ENCODE assay signal across 17 cellular contexts in genomic region chr2:98489971-98490962, GRCh38. TPM values are rescaled to one million over a fixed set of nuclear protein-coding genes. Genes with fewer than 3 reads are reported as not detected.
A peak's percentile ranks its signal among the peaks of the same experiment; 100 is the strongest.
DNase-seq lines count a peak whose midpoint lies in the region; ATAC-seq and TF ChIP-seq lines count a peak whose summit lies in the region.
"Had no signal": no experiment of that assay in that cellular context is flagged by ENCODE, and none has a peak within 500 bp of the region (broad histone marks: within the 10 kb centered on the region; RNA-seq: fewer than 3 reads in every experiment).

No MANE protein-coding gene starts in this region.

- H3K4me1 Mint-ChIP-seq in activated naive CD4-positive, alpha-beta T cell treated with anti-CD3 and anti-CD28 coated beads, Interleukin-2, amount 50 U/mL, for 24 hours, result peaks cover 78% of the 10 kb centered on the region
- peaks cover 51% of the 10 kb centered on the region for H3K4me1 Mint-ChIP-seq in T-helper 17 cell

- H3K4me3 Mint-ChIP-seq in activated naive CD4-positive, alpha-beta T cell treated with anti-CD3 and anti-CD28 coated beads, Interleukin-2, amount 50 U/mL, for 24 hours, result no peak overlapping the region
- no peak overlapping the region for H3K4me3 Mint-ChIP-seq in T-helper 17 cell

- peaks cover 0 to 10% of the 10 kb centered on the region in 2 donors for H3K4me1 ChIP-seq in uterus

- peaks cover 14% of the 10 kb centered on the region for H3K36me3 Mint-ChIP-seq in activated naive CD4-positive, alpha-beta T cell treated with anti-CD3 and anti-CD28 coated beads, Interleukin-2, amount 50 U/mL, for 24 hours
- H3K36me3 Mint-ChIP-seq in T-helper 17 cell (ENCODE audit: low read depth), result peaks cover 3% of the 10 kb centered on the region

- no peak for DNase-seq in activated naive CD4-positive, alpha-beta T cell treated with anti-CD3 and anti-CD28 coated beads, Interleukin-2, amount 50 U/mL, for 16 hours
- DNase-seq in T-helper 17 cell, result no peak
- DNase-seq in mesenteric fat pad (ENCODE audit: low spot score), result peak; percentile 60
- DNase-seq in uterus, result no peak
- no peak for DNase-seq in stimulated activated CD4-positive, alpha-beta T cell treated with anti-CD3 and anti-CD28 coated beads, Interleukin-12 subunit alpha, Interleukin-12 subunit beta, amount 100 ng/mL, for 4 hours
- DNase-seq: amniotic stem cell; central memory CD4-positive, alpha-beta T cell; left cardiac atrium; MG63; midbrain; NCI-H1694 treated with DMSO at 0.1 percent for 48 hours; nucleus accumbens; right cardiac atrium; SIG-M5 had no signal

- no peaks in the 10 kb centered on the region for H3K36me3 ChIP-seq in uterus
- H3K36me3 ChIP-seq: MG63 had no signal

- TF ChIP-seq CTCF in uterus (IDR thresholded peaks at IDR 0.05), result no peak

- H3K27me3 Mint-ChIP-seq in activated naive CD4-positive, alpha-beta T cell treated with anti-CD3 and anti-CD28 coated beads, Interleukin-2, amount 50 U/mL, for 24 hours, result no peaks in the 10 kb centered on the region
- no peaks in the 10 kb centered on the region for H3K27me3 Mint-ChIP-seq in T-helper 17 cell

- no peak for ATAC-seq in T-helper 17 cell
- ATAC-seq in HG03378 (IDR thresholded peaks at IDR 0.05; ENCODE audit: unreplicated experiment), result no peak
- ATAC-seq: GM12878, left cardiac atrium, right cardiac atrium had no signal

- no peak overlapping the region for H3K4me3 ChIP-seq in uterus
- H3K4me3 ChIP-seq: GM12878, MG63 had no signal

- H3K9me3 Mint-ChIP-seq in activated naive CD4-positive, alpha-beta T cell treated with anti-CD3 and anti-CD28 coated beads, Interleukin-2, amount 50 U/mL, for 24 hours, result no peaks in the 10 kb centered on the region

- peak overlapping the region; percentile 60 to 69 for H3K27ac ChIP-seq in uterus

- intact Hi-C loops in uterus (cut with DNase I; ENCODE audit: low total_unique reads), result no loop called here

- H3K9me3 ChIP-seq in T-helper 17 cell (ENCODE audit: control insufficient read depth, low read length, poor library complexity, severe bottlenecking), result no peaks in the 10 kb centered on the region
- H3K9me3 ChIP-seq in uterus, result no peaks in the 10 kb centered on the region
- H3K9me3 ChIP-seq: MG63 had no signal

- TF ChIP-seq POLR2A in uterus (IDR thresholded peaks at IDR 0.05), result no peak

- H3K27ac Mint-ChIP-seq in activated naive CD4-positive, alpha-beta T cell treated with anti-CD3 and anti-CD28 coated beads, Interleukin-2, amount 50 U/mL, for 24 hours, result peak overlapping the region; percentile 59
- H3K27ac Mint-ChIP-seq in T-helper 17 cell, result peak overlapping the region; percentile 80

- H3K27me3 ChIP-seq in uterus, result no peaks in the 10 kb centered on the region
- H3K27me3 ChIP-seq: MG63 had no signal

RNA-seq across cellular contexts. Expression of gene INPP4A, which starts 45.6 kb away (rescaled TPM):
- total RNA-seq in T-helper 17 cell (100 to 1,000 TPM; 109 to 110 TPM), mesenteric fat pad (30.3 TPM), uterus (10 to 100 TPM in 3 of 4 donors, 1 to 10 TPM in 1; 8.7 to 40.2 (median 35.2) TPM)
